Comparison of ENCODE assay signal across 8 cellular contexts in genomic region chr1:234598974-234599616, GRCh38. TPM values are rescaled to one million over a fixed set of nuclear protein-coding genes. Genes with fewer than 3 reads are reported as not detected.
DNase-seq lines count a peak whose midpoint lies in the region; ATAC-seq and TF ChIP-seq lines count a peak whose summit lies in the region.

No MANE protein-coding gene starts in this region.

- H3K4me1 Mint-ChIP-seq in CD4-positive, alpha-beta memory T cell = peaks cover 34 to 57% (median 44%) of the 10 kb centered on the region in 4 donors

- H3K36me3 Mint-ChIP-seq in CD4-positive, alpha-beta memory T cell = peaks cover 8 to 24% of the 10 kb centered on the region in 2 donors

- H3K9me3 ChIP-seq in CD4-positive, alpha-beta memory T cell (ENCODE audit: control insufficient read depth in 1 of 2, low read length in 2 of 2) = no peaks in the 10 kb centered on the region
- H3K9me3 ChIP-seq in muscle layer of duodenum (ENCODE audit: control insufficient read depth in 1 of 2, low read length in 2 of 2) = no peaks in the 10 kb centered on the region

- DNase-seq in CD4-positive, alpha-beta memory T cell = no peak
- DNase-seq in NB4 (ENCODE audit: low read depth) (peak; percentile 78), choroid plexus epithelial cell (ENCODE audit: low read depth) (peak; percentile 47), foreskin melanocyte (no peak)

- TF ChIP-seq CTCF in NB4 (IDR thresholded peaks at IDR 0.05; ENCODE audit: low read depth, low read length) (no peak), choroid plexus epithelial cell (conservative IDR thresholded peaks at IDR 0.05; ENCODE audit: low read depth, low read length) (no peak)

- peak overlapping the region in 1 of 2 donors; percentile 46 for H3K4me3 ChIP-seq in CD4-positive, alpha-beta memory T cell (ENCODE audit: low read length in 2 of 2)
- H3K4me3 ChIP-seq in NB4 (ENCODE audit: low read depth, low read length) = peak overlapping the region; percentile 65
- peak overlapping the region; percentile 54 for H3K4me3 ChIP-seq in choroid plexus epithelial cell (ENCODE audit: low read depth, low read length)
- peak overlapping the region; percentile 48 to 65 for H3K4me3 ChIP-seq in muscle layer of duodenum (ENCODE audit: low read depth in 1 of 2, low read length in 2 of 2)

- peak overlapping the region; percentile 91 to 99 (median 94) for H3K27ac Mint-ChIP-seq in CD4-positive, alpha-beta memory T cell

- no peak for ATAC-seq in GM18511 (IDR thresholded peaks at IDR 0.05; ENCODE audit: unreplicated experiment)
- ATAC-seq in HG03354 (IDR thresholded peaks at IDR 0.05; ENCODE audit: poor library complexity, severe bottlenecking, unreplicated experiment) = no peak
- no peak for ATAC-seq in HG02973 (IDR thresholded peaks at IDR 0.05; ENCODE audit: unreplicated experiment)

- TF ChIP-seq POLR2A in NB4 (IDR thresholded peaks at IDR 0.05; ENCODE audit: extremely low read depth, insufficient read length) = no peak

- no peaks in the 10 kb centered on the region for H3K27me3 ChIP-seq in CD4-positive, alpha-beta memory T cell (ENCODE audit: insufficient read depth, low read length)
- no peaks in the 10 kb centered on the region for H3K27me3 ChIP-seq in muscle layer of duodenum (ENCODE audit: low read depth, low read length)

- peaks cover 3% of the 10 kb centered on the region for H3K36me3 ChIP-seq in CD4-positive, alpha-beta memory T cell (ENCODE audit: insufficient read depth, low read length)
- H3K36me3 ChIP-seq in muscle layer of duodenum (ENCODE audit: control insufficient read depth in 1 of 2, insufficient read depth in 2 of 2, low read length in 2 of 2) = no peaks in the 10 kb centered on the region

- H3K27ac ChIP-seq in CD4-positive, alpha-beta memory T cell (ENCODE audit: low read depth, low read length) = peak overlapping the region; percentile 96
- peak overlapping the region; percentile 93 for H3K27ac ChIP-seq in muscle layer of duodenum (ENCODE audit: low read length)

- POLR2A ChIA-PET in CD4-positive, alpha-beta memory T cell (lab: Charles Lee; ENCODE audit: partially characterized antibody) = interaction anchor here (0.6 to 10.8 kb wide), 13 partner anchors 13 to 1281 kb away, joined by 3 to 312 read pairs (median 18); partner anchors contain the start of gene IRF2BP2

- peak overlapping the region; percentile 83 to 90 (median 88) for H3K4me3 Mint-ChIP-seq in CD4-positive, alpha-beta memory T cell

- H3K9me3 Mint-ChIP-seq in CD4-positive, alpha-beta memory T cell = peaks cover 0 to under 1% (median 0%) of the 10 kb centered on the region in 8 donors

- intact Hi-C loops in CD4-positive, alpha-beta memory T cell (cut with micrococcal nuclease) = loop anchor here (1.0 to 5.0 kb wide), 10 partner anchors 78 to 484 kb away; partner anchors contain the start of gene TARBP1

- peaks cover 49% of the 10 kb centered on the region for H3K4me1 ChIP-seq in CD4-positive, alpha-beta memory T cell (ENCODE audit: insufficient read depth, low read length)
- peaks cover 33 to 34% of the 10 kb centered on the region in 2 donors for H3K4me1 ChIP-seq in muscle layer of duodenum (ENCODE audit: control insufficient read depth in 1 of 2, insufficient read depth in 2 of 2, low read length in 2 of 2)

- CTCF ChIA-PET in CD4-positive, alpha-beta memory T cell (lab: Charles Lee; ENCODE audit: partially characterized antibody) = interaction anchor here (0.6 to 10.7 kb wide), 14 partner anchors 10 to 491 kb away, joined by 3 to 141 read pairs (median 4); partner anchors contain the start of gene IRF2BP2

- no peaks in the 10 kb centered on the region for H3K27me3 Mint-ChIP-seq in CD4-positive, alpha-beta memory T cell

RNA-seq across cellular contexts. Expression of gene IRF2BP2, which starts 10.9 kb away (rescaled TPM):
- total RNA-seq in CD4-positive, alpha-beta memory T cell = 100 to 1,000 TPM; 162 to 164 TPM
- 10 to 100 TPM; 23.9 to 43.0 TPM for polyA plus RNA-seq in CD4-positive, alpha-beta memory T cell

Comparison
In these comparisons a context has a peak if more than half of its experiments do, and no peak if none do; other contexts are left out.
1. DNase-seq: peak in NB4 (single experiment) and choroid plexus epithelial cell (single experiment); none in CD4-positive, alpha-beta memory T cell (0 of 5) and foreskin melanocyte (single experiment).